In the genomic region with DNA sequence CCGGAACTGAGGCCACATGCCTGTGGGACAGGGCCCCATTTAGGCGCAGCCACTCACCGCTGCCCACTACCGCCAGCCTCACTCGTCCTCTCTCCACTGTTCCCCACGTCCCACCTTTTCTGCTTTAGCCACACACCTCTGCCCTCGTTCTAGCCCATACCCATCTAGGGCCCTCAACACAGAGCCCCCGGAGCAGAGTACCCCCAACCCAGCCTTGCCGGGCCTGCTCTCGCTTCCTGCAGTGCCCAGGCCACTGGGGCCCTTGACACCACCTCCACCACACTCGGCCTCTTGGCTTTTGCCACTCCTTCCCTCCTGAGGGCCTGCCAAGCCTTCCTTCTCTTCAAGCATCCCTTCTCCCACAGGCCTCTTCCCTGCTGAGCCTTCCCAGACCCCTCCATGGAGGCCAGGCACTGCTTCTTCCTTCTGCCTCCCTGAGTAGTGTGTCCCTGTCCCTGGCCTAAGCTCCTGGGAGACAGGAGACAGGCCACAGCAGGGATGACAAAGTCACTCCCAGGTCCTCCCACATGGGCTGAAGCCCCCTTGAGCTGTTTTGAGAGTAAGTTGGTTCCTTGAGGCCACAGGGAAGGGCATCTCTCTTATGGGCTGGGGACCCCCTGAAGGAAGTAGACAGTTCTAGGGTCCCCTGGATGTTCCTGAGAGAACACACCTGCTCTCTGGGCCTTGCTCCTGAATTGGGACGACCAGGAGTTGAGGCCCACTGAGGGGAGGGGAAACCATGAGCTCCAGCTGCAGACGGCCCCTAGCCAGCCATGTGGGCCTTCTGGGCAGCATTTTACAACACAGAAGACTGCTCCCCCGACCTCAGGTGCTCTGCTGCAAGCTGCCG, we compare ENCODE assay signal across 1 cellular context.
TF ChIP-seq lines count a peak whose summit lies in the region.

No MANE protein-coding gene starts in this region.

TF ChIP-seq in WTC11, 78 proteins besides CTCF, POLR2A, EP300 and RAD21:
- TF ChIP-seq, protein P1, sequence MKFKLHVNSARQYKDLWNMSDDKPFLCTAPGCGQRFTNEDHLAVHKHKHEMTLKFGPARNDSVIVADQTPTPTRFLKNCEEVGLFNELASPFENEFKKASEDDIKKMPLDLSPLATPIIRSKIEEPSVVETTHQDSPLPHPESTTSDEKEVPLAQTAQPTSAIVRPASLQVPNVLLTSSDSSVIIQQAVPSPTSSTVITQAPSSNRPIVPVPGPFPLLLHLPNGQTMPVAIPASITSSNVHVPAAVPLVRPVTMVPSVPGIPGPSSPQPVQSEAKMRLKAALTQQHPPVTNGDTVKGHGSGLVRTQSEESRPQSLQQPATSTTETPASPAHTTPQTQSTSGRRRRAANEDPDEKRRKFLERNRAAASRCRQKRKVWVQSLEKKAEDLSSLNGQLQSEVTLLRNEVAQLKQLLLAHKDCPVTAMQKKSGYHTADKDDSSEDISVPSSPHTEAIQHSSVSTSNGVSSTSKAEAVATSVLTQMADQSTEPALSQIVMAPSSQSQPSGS (CRISPR knock-in tag; IDR thresholded peaks at IDR 0.05; ENCODE audit: borderline replicate concordance, low read depth), result no peak
- TF ChIP-seq TCF7 (CRISPR knock-in tag; IDR thresholded peaks at IDR 0.05; ENCODE audit: low read depth) (no peak), ZNF232 (CRISPR knock-in tag; IDR thresholded peaks at IDR 0.05) (no peak), ZNF423 (CRISPR knock-in tag; IDR thresholded peaks at IDR 0.05) (no peak), MXD4 (CRISPR knock-in tag; IDR thresholded peaks at IDR 0.05; ENCODE audit: borderline replicate concordance) (no peak)
- TF ChIP-seq, protein P2, sequence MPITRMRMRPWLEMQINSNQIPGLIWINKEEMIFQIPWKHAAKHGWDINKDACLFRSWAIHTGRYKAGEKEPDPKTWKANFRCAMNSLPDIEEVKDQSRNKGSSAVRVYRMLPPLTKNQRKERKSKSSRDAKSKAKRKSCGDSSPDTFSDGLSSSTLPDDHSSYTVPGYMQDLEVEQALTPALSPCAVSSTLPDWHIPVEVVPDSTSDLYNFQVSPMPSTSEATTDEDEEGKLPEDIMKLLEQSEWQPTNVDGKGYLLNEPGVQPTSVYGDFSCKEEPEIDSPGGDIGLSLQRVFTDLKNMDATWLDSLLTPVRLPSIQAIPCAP (CRISPR knock-in tag; IDR thresholded peaks at IDR 0.05), result no peak
